ENCODE assay signal across 15 cellular contexts in the genomic region with DNA sequence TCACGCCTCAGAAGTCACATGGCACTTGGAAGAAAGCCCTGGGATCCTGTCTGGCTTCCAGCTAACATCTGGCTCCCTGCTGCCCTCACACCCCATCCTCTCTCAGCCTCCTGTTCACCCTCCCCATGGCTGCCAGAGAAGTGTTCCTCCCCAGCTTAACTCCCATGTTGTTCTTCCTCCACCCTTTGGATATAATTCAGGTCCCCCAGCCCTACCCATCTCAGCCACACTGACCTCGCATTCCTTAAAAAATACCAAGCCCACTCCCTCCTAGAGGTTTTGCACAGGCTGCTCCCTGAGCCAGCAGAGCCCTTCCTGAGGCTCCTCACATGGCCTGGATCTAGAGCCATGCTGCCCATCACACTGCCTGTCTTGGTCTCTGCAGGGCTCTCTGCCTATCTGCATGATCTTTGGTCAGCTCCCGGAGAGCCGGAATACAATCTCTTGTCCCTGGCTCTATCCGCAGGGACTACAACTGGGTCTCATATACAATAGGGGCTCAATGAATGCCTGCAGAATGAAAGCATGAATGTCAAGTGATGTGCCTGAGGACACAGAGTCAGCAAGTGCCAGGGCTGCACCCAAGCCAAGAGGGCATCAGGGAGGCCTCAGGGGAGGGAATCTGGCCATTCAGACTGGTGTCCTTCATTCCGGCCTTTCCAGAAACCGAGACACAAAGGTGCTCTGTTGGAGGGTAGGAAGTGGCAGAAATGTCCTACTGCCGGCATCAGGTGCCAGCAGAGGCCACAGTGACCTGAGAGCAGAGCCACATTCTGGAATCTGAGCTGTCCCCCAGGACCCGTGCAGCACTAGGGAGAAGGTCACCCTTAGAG. TPM values are rescaled to one million over a fixed set of nuclear protein-coding genes. Genes with fewer than 3 reads are reported as not detected.
DNase-seq lines count a peak whose midpoint lies in the region; ATAC-seq, FAIRE-seq and TF ChIP-seq lines count a peak whose summit lies in the region.
"Had no signal": no experiment of that assay in that cellular context is flagged by ENCODE, and none has a peak within 500 bp of the region (broad histone marks: within the 10 kb centered on the region; RNA-seq: fewer than 3 reads in every experiment).

No MANE protein-coding gene starts in this region.

- H3K4me3 Mint-ChIP-seq in GM23338 (peak overlapping the region; percentile 22; the same call in 2 of the 3 replicates), T-cell (no peak overlapping the region)
- no peak overlapping the region for H3K4me3 Mint-ChIP-seq in activated CD8-positive, alpha-beta memory T cell treated with anti-CD3 and anti-CD28 coated beads, Interleukin-2, amount 10 ng/mL, durations not matched to agents 7 days and 5 days
- H3K4me3 Mint-ChIP-seq: activated CD8-positive, alpha-beta T cell treated with anti-CD3 and anti-CD28 coated beads for 36 hours had no signal

- peaks cover 6% of the 10 kb centered on the region; the same call in 1 of the 2 replicates for H3F3A ChIP-seq in GM23338 (replicated peaks; ENCODE audit: low read depth)

- H3K4me1 Mint-ChIP-seq in GM23338 (peaks cover 37% of the 10 kb centered on the region), T-cell (peaks cover 2 to 5% (median 4%) of the 10 kb centered on the region in 3 donors)
- peaks cover 7% of the 10 kb centered on the region for H3K4me1 Mint-ChIP-seq in activated CD8-positive, alpha-beta memory T cell treated with anti-CD3 and anti-CD28 coated beads, Interleukin-2, amount 10 ng/mL, durations not matched to agents 7 days and 5 days

- no peak for FAIRE-seq in GM12892 (lab: Jason Lieb, UNC)
- FAIRE-seq: endometrium, G401.6, GM18507, pancreas had no signal

- CTCF ChIA-PET in T-cell (lab: Charles Lee) = no interaction called here
- CTCF ChIA-PET in activated CD8-positive, alpha-beta memory T cell treated with anti-CD3 and anti-CD28 coated beads, Interleukin-2, amount 10 ng/mL, durations not matched to agents 7 days and 5 days (lab: Charles Lee) = no interaction called here

- no peak overlapping the region for H3K9ac ChIP-seq in adipocyte (ENCODE audit: low read length)

- H3K27ac Mint-ChIP-seq in GM23338 (peak overlapping the region; percentile 90), T-cell (no peak overlapping the region)
- H3K27ac Mint-ChIP-seq in activated CD8-positive, alpha-beta memory T cell treated with anti-CD3 and anti-CD28 coated beads, Interleukin-2, amount 10 ng/mL, durations not matched to agents 7 days and 5 days = no peak overlapping the region
- H3K27ac Mint-ChIP-seq: activated CD8-positive, alpha-beta T cell treated with anti-CD3 and anti-CD28 coated beads for 36 hours had no signal

- intact Hi-C loops in left ventricle myocardium superior (cut with micrococcal nuclease) = no loop called here

- peak overlapping the region; percentile 45 for H3K27ac ChIP-seq in GM23338 (ENCODE audit: low read depth)
- H3K27ac ChIP-seq: C4-2B, pancreas had no signal

- no peak for TF ChIP-seq POLR2A in GM12892 (IDR thresholded peaks at IDR 0.05; ENCODE audit: low read depth, low read length)

- peaks cover 11% of the 10 kb centered on the region; the same call in 1 of the 2 replicates for H3K9me2 ChIP-seq in GM23338 (ENCODE audit: insufficient read depth)

- DNase-seq in GM23338 (ENCODE audit: low spot score) = peak; percentile 52
- peak; percentile 53 for DNase-seq in adipocyte (ENCODE audit: low read depth)
- peak; percentile 55 for DNase-seq in left ventricle myocardium superior
- DNase-seq in putamen (ENCODE audit: low spot score) = peak; percentile 40
- no peak for DNase-seq in activated T-cell treated with anti-CD3 and anti-CD28 coated beads for 4 hours
- no peak for DNase-seq in T-cell
- no peak for DNase-seq in activated CD8-positive, alpha-beta memory T cell treated with anti-CD3 and anti-CD28 coated beads, Interleukin-2, amount 10 ng/mL, durations not matched to agents 7 days and 5 days
- no peak for DNase-seq in GM12892 (ENCODE audit: insufficient read length)
- DNase-seq: activated CD8-positive, alpha-beta T cell treated with anti-CD3 and anti-CD28 coated beads for 36 hours; GOT3 had no signal

- H3K36me3 ChIP-seq in GM23338 (ENCODE audit: insufficient read depth) = no peaks in the 10 kb centered on the region
- no peaks in the 10 kb centered on the region for H3K36me3 ChIP-seq in adipocyte (ENCODE audit: control insufficient read depth, insufficient read depth, low read length, severe bottlenecking)
- H3K36me3 ChIP-seq: pancreas had no signal

- H4K20me1 ChIP-seq in GM23338 (replicated peaks; ENCODE audit: insufficient read depth) = peaks cover 4% of the 10 kb centered on the region

- ATAC-seq in GM23338 = peak; percentile 15
- peak; percentile 21 for ATAC-seq in left ventricle myocardium superior
- no peak for ATAC-seq in T-cell (replicated peaks in 1 of 4)
- ATAC-seq in activated CD8-positive, alpha-beta memory T cell treated with anti-CD3 and anti-CD28 coated beads, Interleukin-2, amount 10 ng/mL, durations not matched to agents 7 days and 5 days = no peak
- ATAC-seq: activated CD8-positive, alpha-beta T cell treated with anti-CD3 and anti-CD28 coated beads for 36 hours; pancreas had no signal

- H3K4me3 ChIP-seq in GM23338 (no peak overlapping the region), adipocyte (ENCODE audit: low read length) (no peak overlapping the region)
- H3K4me3 ChIP-seq: pancreas had no signal

- H3K36me3 Mint-ChIP-seq in GM23338 (ENCODE audit: low read depth) = peaks cover 7% of the 10 kb centered on the region
- no peaks in the 10 kb centered on the region for H3K36me3 Mint-ChIP-seq in T-cell
- H3K36me3 Mint-ChIP-seq in activated CD8-positive, alpha-beta memory T cell treated with anti-CD3 and anti-CD28 coated beads, Interleukin-2, amount 10 ng/mL, durations not matched to agents 7 days and 5 days = peaks cover 1% of the 10 kb centered on the region

- H3K9me3 Mint-ChIP-seq in GM23338 = no peaks in the 10 kb centered on the region
- no peaks in the 10 kb centered on the region for H3K9me3 Mint-ChIP-seq in T-cell
- H3K9me3 Mint-ChIP-seq in activated CD8-positive, alpha-beta memory T cell treated with anti-CD3 and anti-CD28 coated beads, Interleukin-2, amount 10 ng/mL, durations not matched to agents 7 days and 5 days (ENCODE audit: low read depth) = no peaks in the 10 kb centered on the region
- H3K9me3 Mint-ChIP-seq: activated CD8-positive, alpha-beta T cell treated with anti-CD3 and anti-CD28 coated beads for 36 hours had no signal

- H3K27me3 ChIP-seq in GM23338 (ENCODE audit: insufficient read depth) (no peaks in the 10 kb centered on the region), adipocyte (replicated peaks; ENCODE audit: control insufficient read depth, insufficient read depth, low read length) (no peaks in the 10 kb centered on the region)
- H3K27me3 ChIP-seq: pancreas had no signal

- peaks cover 28% of the 10 kb centered on the region for H3K4me1 ChIP-seq in GM23338 (ENCODE audit: insufficient read depth)
- H3K4me1 ChIP-seq in adipocyte (ENCODE audit: control insufficient read depth, insufficient read depth, low read length) = peaks cover 29% of the 10 kb centered on the region
- H3K4me1 ChIP-seq: pancreas had no signal

- no peaks in the 10 kb centered on the region for H3K9me3 ChIP-seq in adipocyte (ENCODE audit: control insufficient read depth, low read length)
- H3K9me3 ChIP-seq: pancreas had no signal

- POLR2A ChIA-PET in T-cell (lab: Charles Lee) = no interaction called here

- peaks cover 17% of the 10 kb centered on the region for H3K79me2 ChIP-seq in GM23338 (replicated peaks; ENCODE audit: insufficient read depth)

- no peak for TF ChIP-seq CTCF in GM23338 (conservative IDR thresholded peaks at IDR 0.05; ENCODE audit: low read depth in 2 of 2)

- peak overlapping the region; percentile 39 for H3K4me2 ChIP-seq in GM23338

- H3K27me3 Mint-ChIP-seq in GM23338 (ENCODE audit: insufficient read depth, low read depth, poor library complexity) (peaks cover 30% of the 10 kb centered on the region), T-cell (no peaks in the 10 kb centered on the region)
- peaks cover 10% of the 10 kb centered on the region for H3K27me3 Mint-ChIP-seq in activated CD8-positive, alpha-beta memory T cell treated with anti-CD3 and anti-CD28 coated beads, Interleukin-2, amount 10 ng/mL, durations not matched to agents 7 days and 5 days
- H3K27me3 Mint-ChIP-seq: activated CD8-positive, alpha-beta T cell treated with anti-CD3 and anti-CD28 coated beads for 36 hours had no signal

- peak overlapping the region; percentile 49 for H2AFZ ChIP-seq in GM23338

TF ChIP-seq in GM23338, 12 proteins besides CTCF, POLR2A, EP300 and RAD21 (continues in another document):
- TF ChIP-seq, protein P1, sequence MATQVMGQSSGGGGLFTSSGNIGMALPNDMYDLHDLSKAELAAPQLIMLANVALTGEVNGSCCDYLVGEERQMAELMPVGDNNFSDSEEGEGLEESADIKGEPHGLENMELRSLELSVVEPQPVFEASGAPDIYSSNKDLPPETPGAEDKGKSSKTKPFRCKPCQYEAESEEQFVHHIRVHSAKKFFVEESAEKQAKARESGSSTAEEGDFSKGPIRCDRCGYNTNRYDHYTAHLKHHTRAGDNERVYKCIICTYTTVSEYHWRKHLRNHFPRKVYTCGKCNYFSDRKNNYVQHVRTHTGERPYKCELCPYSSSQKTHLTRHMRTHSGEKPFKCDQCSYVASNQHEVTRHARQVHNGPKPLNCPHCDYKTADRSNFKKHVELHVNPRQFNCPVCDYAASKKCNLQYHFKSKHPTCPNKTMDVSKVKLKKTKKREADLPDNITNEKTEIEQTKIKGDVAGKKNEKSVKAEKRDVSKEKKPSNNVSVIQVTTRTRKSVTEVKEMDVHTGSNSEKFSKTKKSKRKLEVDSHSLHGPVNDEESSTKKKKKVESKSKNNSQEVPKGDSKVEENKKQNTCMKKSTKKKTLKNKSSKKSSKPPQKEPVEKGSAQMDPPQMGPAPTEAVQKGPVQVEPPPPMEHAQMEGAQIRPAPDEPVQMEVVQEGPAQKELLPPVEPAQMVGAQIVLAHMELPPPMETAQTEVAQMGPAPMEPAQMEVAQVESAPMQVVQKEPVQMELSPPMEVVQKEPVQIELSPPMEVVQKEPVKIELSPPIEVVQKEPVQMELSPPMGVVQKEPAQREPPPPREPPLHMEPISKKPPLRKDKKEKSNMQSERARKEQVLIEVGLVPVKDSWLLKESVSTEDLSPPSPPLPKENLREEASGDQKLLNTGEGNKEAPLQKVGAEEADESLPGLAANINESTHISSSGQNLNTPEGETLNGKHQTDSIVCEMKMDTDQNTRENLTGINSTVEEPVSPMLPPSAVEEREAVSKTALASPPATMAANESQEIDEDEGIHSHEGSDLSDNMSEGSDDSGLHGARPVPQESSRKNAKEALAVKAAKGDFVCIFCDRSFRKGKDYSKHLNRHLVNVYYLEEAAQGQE (IDR thresholded peaks at IDR 0.05; ENCODE audit: unreplicated experiment) = no peak
- TF ChIP-seq JUNB (IDR thresholded peaks at IDR 0.05; ENCODE audit: unreplicated experiment) = no peak

RNA-seq across cellular contexts. Expression of a gene that starts 3.8 kb away (rescaled TPM):
- 1,229 and 1,411 TPM in 2 replicates for total RNA-seq in GM23338 (2014; rRNA removed; shearing (Covaris generic))
- polyA plus RNA-seq in GM23338 (2016; fragmentation: Nextera tagmentation; extraction: Ambion mirVana) = 584 and 604 TPM in 2 replicates
- total RNA-seq in left ventricle myocardium superior (41.6 TPM), T-cell (100 to 1,000 TPM in 4 of 5 donors, 10 to 100 TPM in 1; 98.2 to 139 (median 118) TPM)
- total RNA-seq in activated CD8-positive, alpha-beta memory T cell treated with anti-CD3 and anti-CD28 coated beads, Interleukin-2, amount 10 ng/mL, durations not matched to agents 7 days and 5 days = 100 to 1,000 TPM; 226 to 231 TPM
- 126 TPM for polyA plus RNA-seq in GM12892 (2012; ENCODE audit: missing spikeins)

Comparison
In these comparisons a context has a peak if more than half of its experiments do, and no peak if none do; other contexts are left out.
1. ATAC-seq: peak in GM23338 (single experiment) and left ventricle myocardium superior (single experiment); none in T-cell (0 of 4) and activated CD8-positive, alpha-beta memory T cell treated with anti-CD3 and anti-CD28 coated beads, Interleukin-2, amount 10 ng/mL, durations not matched to agents 7 days and 5 days (single experiment).
2. DNase-seq: peak in GM23338 (single experiment), adipocyte (single experiment), left ventricle myocardium superior (single experiment) and putamen (single experiment); none in activated T-cell treated with anti-CD3 and anti-CD28 coated beads for 4 hours (single experiment), T-cell (0 of 34), activated CD8-positive, alpha-beta memory T cell treated with anti-CD3 and anti-CD28 coated beads, Interleukin-2, amount 10 ng/mL, durations not matched to agents 7 days and 5 days (single experiment) and GM12892 (single experiment).